In the genomic region with DNA sequence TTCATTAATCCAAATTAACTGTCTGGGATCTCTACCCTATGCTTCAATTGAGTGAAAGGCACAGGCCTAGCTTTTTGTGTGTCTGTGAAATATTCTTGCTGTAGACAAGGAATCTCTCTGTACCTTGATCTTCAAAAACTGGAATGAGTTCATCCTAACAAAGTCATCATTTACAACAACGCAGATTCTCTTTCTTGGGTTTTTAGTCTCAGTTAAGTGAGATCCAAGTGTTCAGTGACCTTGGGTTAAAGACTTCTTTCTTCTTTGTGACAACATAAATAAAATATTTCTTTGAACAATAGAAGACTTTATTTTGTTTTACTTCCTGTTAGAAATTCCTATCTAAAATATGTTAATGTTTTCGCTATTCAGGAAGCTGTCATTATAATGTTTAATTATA, we compare ENCODE assay signal across 25 cellular contexts.
"Had no signal": no experiment of that assay in that cellular context is flagged by ENCODE, and none has a peak within 500 bp of the region (broad histone marks: within the 10 kb centered on the region; RNA-seq: fewer than 3 reads in every experiment).

No MANE protein-coding gene starts in this region.

- H3K27me3 Mint-ChIP-seq: naive B cell had no signal

- H3K4me1 Mint-ChIP-seq: naive B cell had no signal

- H3K27ac ChIP-seq: esophagus squamous epithelium, hepatocyte, neutrophil, psoas muscle, spleen, stomach, thoracic aorta, transverse colon had no signal

- H2AFZ ChIP-seq: hepatocyte had no signal

- H3K4me3 Mint-ChIP-seq: naive B cell, nephron had no signal

- H3K9me3 ChIP-seq: esophagus squamous epithelium, neutrophil, psoas muscle, spleen, stomach, thoracic aorta, transverse colon had no signal

- H3K36me3 ChIP-seq: esophagus squamous epithelium, neutrophil, spleen, stomach, thoracic aorta, transverse colon had no signal

- H3K79me2 ChIP-seq: hepatocyte had no signal

- H3K4me2 ChIP-seq: hepatocyte had no signal

- ATAC-seq: left colon, left ventricle myocardium superior, psoas muscle, sciatic nerve had no signal

- H3K9me3 Mint-ChIP-seq: nephron had no signal

- DNase-seq: cortex of kidney; effector memory CD4-positive, alpha-beta T cell; esophagus squamous epithelium; foreskin fibroblast; head of caudate nucleus; left colon; left ventricle myocardium superior; mesenchymal stem cell; midbrain; naive B cell; psoas muscle; spleen; stimulated activated CD4-positive, alpha-beta T cell treated with anti-CD3 and anti-CD28 coated beads, Interleukin-15, amount 100 ng/mL, for 24 hours; stimulated activated CD4-positive, alpha-beta T cell treated with anti-CD3 and anti-CD28 coated beads, Interleukin-1b, Interleukin-23, amount 100 ng/mL, for 48 hours; stimulated activated CD4-positive, alpha-beta T cell treated with anti-CD3 and anti-CD28 coated beads, Interleukin-4, amount 100 ng/mL, for 4 hours; stimulated activated naive CD4-positive, alpha-beta T cell; stomach; substantia nigra; transverse colon had no signal

- H3K27me3 ChIP-seq: esophagus squamous epithelium, hepatocyte, neutrophil, spleen, stomach, transverse colon had no signal

- H3K27ac Mint-ChIP-seq: naive B cell, nephron had no signal

- H3K4me1 ChIP-seq: esophagus squamous epithelium, psoas muscle, spleen, stomach, transverse colon had no signal

- H3K4me3 ChIP-seq: esophagus squamous epithelium, hepatocyte, lung, psoas muscle, spleen, stomach, thoracic aorta, transverse colon had no signal
